ENCODE assay signal across 16 cellular contexts in the genomic region with DNA sequence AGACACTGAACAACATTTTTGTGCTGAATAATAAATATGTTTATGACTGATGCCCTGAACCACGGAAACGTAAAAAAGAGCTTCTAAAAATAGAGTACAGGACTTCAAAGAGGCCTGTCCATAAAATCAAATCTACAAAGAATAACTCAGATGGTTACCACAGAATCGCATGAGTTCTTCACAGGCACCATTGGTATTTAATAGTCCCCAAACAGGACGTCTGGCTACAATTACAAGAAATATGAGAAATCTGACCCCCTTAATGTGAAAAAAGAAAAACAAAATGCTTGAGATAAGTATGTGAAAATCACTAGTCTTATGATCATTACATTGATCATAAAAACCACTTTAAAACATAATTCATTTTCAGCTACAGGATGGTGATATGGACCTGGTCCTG. TPM values are rescaled to one million over a fixed set of nuclear protein-coding genes. Genes with fewer than 3 reads are reported as not detected.
DNase-seq lines count a peak whose midpoint lies in the region; ATAC-seq and TF ChIP-seq lines count a peak whose summit lies in the region.
"Had no signal": no experiment of that assay in that cellular context is flagged by ENCODE, and none has a peak within 500 bp of the region (broad histone marks: within the 10 kb centered on the region; RNA-seq: fewer than 3 reads in every experiment).

No MANE protein-coding gene starts in this region.

- H3K27me3 ChIP-seq in right atrium auricular region, result no peaks in the 10 kb centered on the region

- intact Hi-C loops in left ventricle myocardium superior (cut with micrococcal nuclease), result no loop called here

- in situ Hi-C loops in astrocyte of the spinal cord (cut with HindIII; ENCODE audit: low sequenced_read_pairs), result no loop called here

- H3K4me3 ChIP-seq in right atrium auricular region (no peak overlapping the region), astrocyte of the spinal cord (ENCODE audit: low read depth, low read length) (no peak overlapping the region), mesodermal cell (ENCODE audit: extremely low read depth, insufficient read depth, low read length, poor library complexity, severe bottlenecking) (no peak overlapping the region)
- H3K4me3 ChIP-seq: A549 had no signal

- no peak for TF ChIP-seq CTCF in right atrium auricular region (IDR thresholded peaks at IDR 0.05)
- TF ChIP-seq CTCF in astrocyte of the spinal cord (IDR thresholded peaks at IDR 0.05; ENCODE audit: low read depth, low read length), result no peak

- peaks cover 0 to 92% of the 10 kb centered on the region in 2 donors for H3K4me1 ChIP-seq in right atrium auricular region
- peaks cover 27% of the 10 kb centered on the region for H3K4me1 ChIP-seq in mesodermal cell (ENCODE audit: control insufficient read depth, insufficient read depth, low read length, poor library complexity, severe bottlenecking)

- 100% methylated on average over 1 of the region's 4 CpGs; no CpG with 5 or more reads in 1 of the 2 experiments for WGBS in mesodermal cell (ENCODE audit: insufficient coverage in 2 of 2), 2 experiments

- no peaks in the 10 kb centered on the region for H3K36me3 ChIP-seq in right atrium auricular region
- no peaks in the 10 kb centered on the region for H3K36me3 ChIP-seq in mesodermal cell (ENCODE audit: control insufficient read depth, insufficient read depth, low read length)

- DNase-seq in right atrium auricular region (ENCODE audit: low spot score) (no peak), left ventricle myocardium superior (no peak), astrocyte of the spinal cord (ENCODE audit: low read depth, low spot score) (peak; percentile 51), NCI-H2081 treated with DMSO at 0.1 percent for 48 hours (lab: John Stamatoyannopoulos, UW) (no peak), AML-193 (lab: John Stamatoyannopoulos, UW) (no peak), HT-29 (ENCODE audit: low spot score) (no peak), NCI-H748 (lab: John Stamatoyannopoulos, UW; ENCODE audit: unreplicated experiment) (no peak)
- DNase-seq: aorta; hypothalamus; NCI-H1436 treated with DMSO at 0.1 percent for 48 hours; NCI-H345; stimulated activated CD4-positive, alpha-beta T cell treated with anti-CD3 and anti-CD28 coated beads, Interleukin-12 subunit alpha, Interleukin-12 subunit beta, amount 100 ng/mL, for 4 hours; stimulated activated naive CD4-positive, alpha-beta T cell; trophoblast cell had no signal

- ATAC-seq in left ventricle myocardium superior, result no peak
- ATAC-seq: A549 had no signal

- no peaks in the 10 kb centered on the region for H3K9me3 ChIP-seq in right atrium auricular region
- no peaks in the 10 kb centered on the region for H3K9me3 ChIP-seq in mesodermal cell (ENCODE audit: control insufficient read depth, low read length)
- H3K9me3 ChIP-seq: A549 had no signal

- H3K27ac ChIP-seq in right atrium auricular region, result peak overlapping the region; percentile 20 to 51
- H3K27ac ChIP-seq in mesodermal cell (ENCODE audit: low read depth, low read length, severe bottlenecking), result peak overlapping the region; percentile 65
- H3K27ac ChIP-seq: A549 had no signal

RNA-seq across cellular contexts. Expression of gene CYTH3, which starts 20.8 kb away (rescaled TPM):
- 10 to 100 TPM; 27.2 to 34.0 TPM for total RNA-seq in right atrium auricular region
- total RNA-seq in left ventricle myocardium superior, result 27.8 TPM
- 19.2 TPM for polyA plus RNA-seq in mesodermal cell (2013, experiment 1 of 2)
- 17.6 TPM for polyA plus RNA-seq in mesodermal cell (2013, experiment 2 of 2)
- 2.9 and 3.1 TPM in 2 replicates for total RNA-seq in HT-29 (2014; rRNA removed; shearing (Covaris generic))
